ENCODE assay signal across 8 cellular contexts in genomic region chr17:4833941-4834501, GRCh38. TPM values are rescaled to one million over a fixed set of nuclear protein-coding genes. Genes with fewer than 3 reads are reported as not detected.
DNase-seq lines count a peak whose midpoint lies in the region; ATAC-seq and TF ChIP-seq lines count a peak whose summit lies in the region.

No MANE protein-coding gene starts in this region.

- DNase-seq in NOMO-1 treated with DMSO at 0.1 percent for 48 hours (lab: John Stamatoyannopoulos, UW; ENCODE audit: unreplicated experiment) (peak; percentile 18), NOMO-1 (lab: John Stamatoyannopoulos, UW; ENCODE audit: unreplicated experiment in 2 of 2) (no peak), NT2/D1 (ENCODE audit: low read depth, low spot score) (no peak), breast epithelium (ENCODE audit: low spot score in 2 of 2) (no peak), left colon (peak; percentile 49 to 52)
- DNase-seq in stimulated activated naive CD8-positive, alpha-beta T cell treated with anti-CD3 and anti-CD28 coated beads, Interleukin-15, amount 100 ng/mL, for 72 hours = no peak

- H3K9me3 ChIP-seq in NT2/D1 (ENCODE audit: insufficient read depth, low read length) = no peaks in the 10 kb centered on the region
- H3K9me3 ChIP-seq in breast epithelium = no peaks in the 10 kb centered on the region

- TF ChIP-seq POLR2A in breast epithelium (IDR thresholded peaks at IDR 0.05) = no peak

- peak overlapping the region; percentile 93 to 94 for H3K27ac ChIP-seq in breast epithelium

- intact Hi-C loops in breast epithelium (cut with DNase I; ENCODE audit: low total_unique reads) (no loop called here), left colon (cut with DNase I, micrococcal nuclease) (no loop called here)

- no peaks in the 10 kb centered on the region for H3K27me3 Mint-ChIP-seq in stimulated activated naive CD8-positive, alpha-beta T cell treated with anti-CD3 and anti-CD28 coated beads, Interleukin-15, amount 100 ng/mL, for 72 hours

- H3K36me3 ChIP-seq in NT2/D1 (ENCODE audit: insufficient read depth, insufficient read length, low read length) (peaks cover 13% of the 10 kb centered on the region), breast epithelium (no peaks in the 10 kb centered on the region)

- no peak for TF ChIP-seq CTCF in breast epithelium (IDR thresholded peaks at IDR 0.05)

- H3K4me3 Mint-ChIP-seq in stimulated activated naive CD8-positive, alpha-beta T cell treated with anti-CD3 and anti-CD28 coated beads, Interleukin-15, amount 100 ng/mL, for 72 hours = peak overlapping the region; percentile 91 to 92

- no peaks in the 10 kb centered on the region for H3K9me3 Mint-ChIP-seq in stimulated activated naive CD8-positive, alpha-beta T cell treated with anti-CD3 and anti-CD28 coated beads, Interleukin-15, amount 100 ng/mL, for 72 hours

- ATAC-seq in left colon (peak; percentile 34), GM18517 (IDR thresholded peaks at IDR 0.05; ENCODE audit: unreplicated experiment) (no peak), GM18520 (IDR thresholded peaks at IDR 0.05; ENCODE audit: unreplicated experiment) (no peak)
- ATAC-seq in stimulated activated naive CD8-positive, alpha-beta T cell treated with anti-CD3 and anti-CD28 coated beads, Interleukin-15, amount 100 ng/mL, for 72 hours = no peak

- H3K4me1 ChIP-seq in NT2/D1 (ENCODE audit: insufficient read depth, insufficient read length) (no peaks in the 10 kb centered on the region), breast epithelium (peaks cover 0 to 23% of the 10 kb centered on the region in 2 donors)

- H3K27ac Mint-ChIP-seq in stimulated activated naive CD8-positive, alpha-beta T cell treated with anti-CD3 and anti-CD28 coated beads, Interleukin-15, amount 100 ng/mL, for 72 hours = peak overlapping the region in 1 of 2 donors; percentile 10

- H3K4me3 ChIP-seq in NT2/D1 (ENCODE audit: insufficient read length, low read depth) = peak overlapping the region; percentile 73
- H3K4me3 ChIP-seq in breast epithelium = peak overlapping the region; percentile 84 to 99 (median 96)

- H3K4me1 Mint-ChIP-seq in stimulated activated naive CD8-positive, alpha-beta T cell treated with anti-CD3 and anti-CD28 coated beads, Interleukin-15, amount 100 ng/mL, for 72 hours = peaks cover 38% of the 10 kb centered on the region

- no peaks in the 10 kb centered on the region for H3K27me3 ChIP-seq in NT2/D1 (ENCODE audit: insufficient read depth, insufficient read length)
- H3K27me3 ChIP-seq in breast epithelium = no peaks in the 10 kb centered on the region

- peak overlapping the region; percentile 85 for H3K9ac ChIP-seq in NT2/D1 (ENCODE audit: insufficient read length, low read depth)

RNA-seq across cellular contexts. Expression of gene MINK1, which starts 0.9 kb away (rescaled TPM):
- total RNA-seq in breast epithelium = 10 to 100 TPM; 25.9 to 58.7 (median 42.0) TPM
- 100 to 1,000 TPM; 193 to 205 TPM for total RNA-seq in left colon

RNA-seq across cellular contexts. Expression of gene PLD2, which starts 27.1 kb away (rescaled TPM):
- 10 to 100 TPM; 17.1 to 40.6 (median 30.3) TPM for total RNA-seq in breast epithelium
- 10 to 100 TPM; 26.1 to 27.5 TPM for total RNA-seq in left colon

RNA-seq across cellular contexts. Expression of gene PSMB6, which starts 38.1 kb away (rescaled TPM):
- total RNA-seq in breast epithelium (100 to 1,000 TPM; 133 to 183 (median 164) TPM), left colon (10 to 100 TPM; 79.4 to 99.6 TPM)

RNA-seq across cellular contexts. Expression of gene GLTPD2, which starts 45.3 kb away (rescaled TPM):
- total RNA-seq in breast epithelium (not detected), left colon (under 1 TPM; 0.49 to 0.61 TPM)

Comparison
In these comparisons a context has a peak if more than half of its experiments do, and no peak if none do; other contexts are left out.
1. DNase-seq: peak in NOMO-1 treated with DMSO at 0.1 percent for 48 hours (single experiment) and left colon (2 of 2); none in NOMO-1 (0 of 2), NT2/D1 (single experiment), breast epithelium (0 of 2) and stimulated activated naive CD8-positive, alpha-beta T cell treated with anti-CD3 and anti-CD28 coated beads, Interleukin-15, amount 100 ng/mL, for 72 hours (0 of 2).